1 cellular context compared by ENCODE assay signal in the genomic region with DNA sequence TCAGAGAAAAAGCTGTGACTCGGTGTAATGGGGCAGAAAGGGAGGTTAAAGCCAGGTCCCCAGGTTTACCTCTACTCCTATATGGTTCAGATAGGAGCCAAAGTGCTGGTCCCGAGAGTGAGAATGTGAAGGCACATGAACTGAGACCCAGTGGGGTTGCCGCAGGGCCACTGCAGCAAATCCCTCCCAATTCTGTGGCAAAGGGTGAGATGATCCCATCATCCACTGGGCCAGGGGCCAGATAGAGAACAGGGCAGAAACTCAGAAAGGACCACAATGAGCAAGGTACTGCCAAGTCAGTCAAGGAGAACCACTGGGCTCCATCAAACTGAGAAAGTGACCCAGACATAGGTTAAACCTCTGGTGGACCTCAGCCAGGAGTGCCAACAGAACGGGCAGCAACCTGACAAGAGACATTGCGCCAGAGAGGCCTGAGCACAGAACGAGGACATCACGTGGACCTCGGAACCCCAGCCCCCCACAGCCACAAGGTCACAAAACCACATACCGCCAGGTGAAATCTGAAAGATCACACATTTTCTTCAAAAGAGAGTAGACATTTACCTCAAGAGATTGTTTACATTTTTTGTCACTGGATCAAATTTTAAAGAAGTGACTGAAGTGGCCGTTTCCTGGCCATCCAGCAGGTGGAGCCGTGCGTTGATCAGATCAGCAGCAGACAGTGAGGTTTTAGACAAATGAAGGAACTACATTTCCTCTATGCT.
TF ChIP-seq lines count a peak whose summit lies in the region.

No MANE protein-coding gene starts in this region.

TF ChIP-seq in GM12878, 131 proteins besides CTCF, POLR2A, EP300 and RAD21 (continued from another document):
- TF ChIP-seq, protein P1, sequence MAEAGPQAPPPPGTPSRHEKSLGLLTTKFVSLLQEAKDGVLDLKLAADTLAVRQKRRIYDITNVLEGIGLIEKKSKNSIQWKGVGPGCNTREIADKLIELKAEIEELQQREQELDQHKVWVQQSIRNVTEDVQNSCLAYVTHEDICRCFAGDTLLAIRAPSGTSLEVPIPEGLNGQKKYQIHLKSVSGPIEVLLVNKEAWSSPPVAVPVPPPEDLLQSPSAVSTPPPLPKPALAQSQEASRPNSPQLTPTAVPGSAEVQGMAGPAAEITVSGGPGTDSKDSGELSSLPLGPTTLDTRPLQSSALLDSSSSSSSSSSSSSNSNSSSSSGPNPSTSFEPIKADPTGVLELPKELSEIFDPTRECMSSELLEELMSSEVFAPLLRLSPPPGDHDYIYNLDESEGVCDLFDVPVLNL (IDR thresholded peaks at IDR 0.05; ENCODE audit: low read depth, low read length) = no peak
- TF ChIP-seq, protein P2, sequence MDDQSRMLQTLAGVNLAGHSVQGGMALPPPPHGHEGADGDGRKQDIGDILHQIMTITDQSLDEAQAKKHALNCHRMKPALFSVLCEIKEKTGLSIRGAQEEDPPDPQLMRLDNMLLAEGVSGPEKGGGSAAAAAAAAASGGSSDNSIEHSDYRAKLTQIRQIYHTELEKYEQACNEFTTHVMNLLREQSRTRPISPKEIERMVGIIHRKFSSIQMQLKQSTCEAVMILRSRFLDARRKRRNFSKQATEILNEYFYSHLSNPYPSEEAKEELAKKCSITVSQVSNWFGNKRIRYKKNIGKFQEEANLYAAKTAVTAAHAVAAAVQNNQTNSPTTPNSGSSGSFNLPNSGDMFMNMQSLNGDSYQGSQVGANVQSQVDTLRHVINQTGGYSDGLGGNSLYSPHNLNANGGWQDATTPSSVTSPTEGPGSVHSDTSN (IDR thresholded peaks at IDR 0.05; ENCODE audit: insufficient replicate concordance, low read depth, low read length) = peak; percentile 7
- TF ChIP-seq NFXL1 (IDR thresholded peaks at IDR 0.05; ENCODE audit: borderline replicate concordance) (no peak), POLR2AphosphoS2 (IDR thresholded peaks at IDR 0.05; ENCODE audit: low read depth, low read length) (no peak), RFX5 (IDR thresholded peaks at IDR 0.05; ENCODE audit: low read depth, low read length) (no peak)
- TF ChIP-seq, protein P3, sequence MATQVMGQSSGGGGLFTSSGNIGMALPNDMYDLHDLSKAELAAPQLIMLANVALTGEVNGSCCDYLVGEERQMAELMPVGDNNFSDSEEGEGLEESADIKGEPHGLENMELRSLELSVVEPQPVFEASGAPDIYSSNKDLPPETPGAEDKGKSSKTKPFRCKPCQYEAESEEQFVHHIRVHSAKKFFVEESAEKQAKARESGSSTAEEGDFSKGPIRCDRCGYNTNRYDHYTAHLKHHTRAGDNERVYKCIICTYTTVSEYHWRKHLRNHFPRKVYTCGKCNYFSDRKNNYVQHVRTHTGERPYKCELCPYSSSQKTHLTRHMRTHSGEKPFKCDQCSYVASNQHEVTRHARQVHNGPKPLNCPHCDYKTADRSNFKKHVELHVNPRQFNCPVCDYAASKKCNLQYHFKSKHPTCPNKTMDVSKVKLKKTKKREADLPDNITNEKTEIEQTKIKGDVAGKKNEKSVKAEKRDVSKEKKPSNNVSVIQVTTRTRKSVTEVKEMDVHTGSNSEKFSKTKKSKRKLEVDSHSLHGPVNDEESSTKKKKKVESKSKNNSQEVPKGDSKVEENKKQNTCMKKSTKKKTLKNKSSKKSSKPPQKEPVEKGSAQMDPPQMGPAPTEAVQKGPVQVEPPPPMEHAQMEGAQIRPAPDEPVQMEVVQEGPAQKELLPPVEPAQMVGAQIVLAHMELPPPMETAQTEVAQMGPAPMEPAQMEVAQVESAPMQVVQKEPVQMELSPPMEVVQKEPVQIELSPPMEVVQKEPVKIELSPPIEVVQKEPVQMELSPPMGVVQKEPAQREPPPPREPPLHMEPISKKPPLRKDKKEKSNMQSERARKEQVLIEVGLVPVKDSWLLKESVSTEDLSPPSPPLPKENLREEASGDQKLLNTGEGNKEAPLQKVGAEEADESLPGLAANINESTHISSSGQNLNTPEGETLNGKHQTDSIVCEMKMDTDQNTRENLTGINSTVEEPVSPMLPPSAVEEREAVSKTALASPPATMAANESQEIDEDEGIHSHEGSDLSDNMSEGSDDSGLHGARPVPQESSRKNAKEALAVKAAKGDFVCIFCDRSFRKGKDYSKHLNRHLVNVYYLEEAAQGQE (IDR thresholded peaks at IDR 0.05; ENCODE audit: low read depth, low read length) = no peak
- TF ChIP-seq, protein P4, sequence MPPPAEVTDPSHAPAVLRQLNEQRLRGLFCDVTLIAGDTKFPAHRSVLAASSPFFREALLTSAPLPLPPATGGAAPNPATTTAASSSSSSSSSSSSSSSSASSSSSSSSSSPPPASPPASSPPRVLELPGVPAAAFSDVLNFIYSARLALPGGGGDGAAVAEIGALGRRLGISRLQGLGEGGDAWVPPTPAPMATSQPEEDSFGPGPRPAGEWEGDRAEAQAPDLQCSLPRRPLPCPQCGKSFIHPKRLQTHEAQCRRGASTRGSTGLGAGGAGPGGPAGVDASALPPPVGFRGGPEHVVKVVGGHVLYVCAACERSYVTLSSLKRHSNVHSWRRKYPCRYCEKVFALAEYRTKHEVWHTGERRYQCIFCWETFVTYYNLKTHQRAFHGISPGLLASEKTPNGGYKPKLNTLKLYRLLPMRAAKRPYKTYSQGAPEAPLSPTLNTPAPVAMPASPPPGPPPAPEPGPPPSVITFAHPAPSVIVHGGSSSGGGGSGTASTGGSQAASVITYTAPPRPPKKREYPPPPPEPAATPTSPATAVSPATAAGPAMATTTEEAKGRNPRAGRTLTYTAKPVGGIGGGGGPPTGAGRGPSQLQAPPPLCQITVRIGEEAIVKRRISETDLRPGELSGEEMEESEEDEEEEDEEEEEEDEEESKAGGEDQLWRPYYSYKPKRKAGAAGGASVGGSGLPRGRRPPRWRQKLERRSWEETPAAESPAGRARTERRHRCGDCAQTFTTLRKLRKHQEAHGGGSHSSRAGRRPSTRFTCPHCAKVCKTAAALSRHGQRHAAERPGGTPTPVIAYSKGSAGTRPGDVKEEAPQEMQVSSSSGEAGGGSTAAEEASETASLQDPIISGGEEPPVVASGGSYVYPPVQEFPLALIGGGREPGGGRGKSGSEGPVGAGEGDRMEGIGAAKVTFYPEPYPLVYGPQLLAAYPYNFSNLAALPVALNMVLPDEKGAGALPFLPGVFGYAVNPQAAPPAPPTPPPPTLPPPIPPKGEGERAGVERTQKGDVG (CRISPR knock-in tag; IDR thresholded peaks at IDR 0.05) = no peak
TF ChIP-seq in GM12878: peak in this region for 17.
